1 cellular context compared by ENCODE assay signal in genomic region chr12:4099276-4099675, GRCh38.
TF ChIP-seq lines count a peak whose summit lies in the region.

No MANE protein-coding gene starts in this region.

TF ChIP-seq in H1, 55 proteins besides CTCF, POLR2A, EP300 and RAD21 (continued from another document):
- TF ChIP-seq CBX8 (IDR thresholded peaks at IDR 0.05; ENCODE audit: borderline replicate concordance, low read depth, low read length) (no peak), YY1 (IDR thresholded peaks at IDR 0.05; ENCODE audit: low read depth, low read length) (no peak), CHD1 (IDR thresholded peaks at IDR 0.05; ENCODE audit: low read depth, low read length) (no peak), E2F6 (IDR thresholded peaks at IDR 0.05) (no peak), SP1 (IDR thresholded peaks at IDR 0.05; ENCODE audit: low read depth, low read length) (no peak), FOSL1 (IDR thresholded peaks at IDR 0.05; ENCODE audit: insufficient read depth, low read depth, low read length) (no peak)
